In genomic region chr5:110751902-110752762, GRCh38 we compare ENCODE assay signal across 1 cellular context.
TF ChIP-seq lines count a peak whose summit lies in the region.

No MANE protein-coding gene starts in this region.

TF ChIP-seq in GM23338, 12 proteins besides CTCF, POLR2A, EP300 and RAD21 (continued from another document):
- TF ChIP-seq REST (IDR thresholded peaks at IDR 0.05; ENCODE audit: unreplicated experiment) (no peak), JUNB (IDR thresholded peaks at IDR 0.05; ENCODE audit: unreplicated experiment) (no peak), ETS1 (IDR thresholded peaks at IDR 0.05) (no peak)
